Comparison of ENCODE assay signal across 12 cellular contexts in the genomic region with DNA sequence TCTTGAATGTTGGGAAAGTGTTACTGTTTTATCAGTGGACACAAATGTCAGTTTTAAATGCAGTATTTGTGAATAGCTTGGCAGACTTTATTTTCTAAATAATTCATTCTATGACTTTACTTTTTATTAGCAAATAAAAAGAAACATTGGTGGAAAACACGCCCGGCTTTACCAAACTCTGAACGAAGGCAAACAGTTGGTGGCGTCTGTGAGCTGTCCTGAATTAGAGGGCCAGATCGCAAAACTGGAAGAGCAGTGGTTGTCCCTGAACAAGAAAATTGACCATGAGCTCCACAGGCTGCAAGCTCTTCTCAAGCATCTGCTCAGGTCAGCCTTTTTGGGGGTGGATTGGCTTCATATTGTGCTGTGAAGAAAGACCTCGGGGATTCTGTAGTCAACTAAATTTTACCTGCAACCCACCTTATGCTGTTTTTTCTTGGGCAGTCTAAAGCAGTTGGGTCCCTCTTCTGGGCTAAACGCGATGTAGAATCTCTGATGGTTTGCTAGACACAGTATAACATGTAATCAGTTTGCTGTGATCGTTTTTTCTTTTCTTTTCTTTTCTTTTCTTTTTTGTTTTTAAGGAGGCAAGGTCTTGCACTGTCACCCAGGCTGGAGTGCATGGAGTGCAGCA.
DNase-seq lines count a peak whose midpoint lies in the region; ATAC-seq and TF ChIP-seq lines count a peak whose summit lies in the region.
"Had no signal": no experiment of that assay in that cellular context is flagged by ENCODE, and none has a peak within 500 bp of the region (broad histone marks: within the 10 kb centered on the region; RNA-seq: fewer than 3 reads in every experiment).

No MANE protein-coding gene starts in this region.

- intact Hi-C loops in ascending aorta (cut with DNase I): no loop called here

- H3K27ac ChIP-seq in foreskin keratinocyte (no peak overlapping the region), ascending aorta (no peak overlapping the region)

- no peak overlapping the region for H3K4me3 Mint-ChIP-seq in T-helper 17 cell

- peaks cover 9% of the 10 kb centered on the region for H3K36me3 Mint-ChIP-seq in T-helper 17 cell (ENCODE audit: low read depth)

- no peak overlapping the region for H3K4me3 ChIP-seq in AG09309 (ENCODE audit: control insufficient read depth, low read depth, low read length)
- H3K4me3 ChIP-seq in ascending aorta: no peak overlapping the region

- peaks cover 59 to 93% of the 10 kb centered on the region in 2 donors for H3K36me3 ChIP-seq in ascending aorta

- TF ChIP-seq CTCF in AG09309 (IDR thresholded peaks at IDR 0.05; ENCODE audit: control insufficient read depth, insufficient read depth, low read depth, low read length, missing control alignments) (peak; percentile 53), GM12873 (IDR thresholded peaks at IDR 0.05; ENCODE audit: insufficient read depth, low read depth, low read length, missing control alignments) (peak; percentile 31), foreskin keratinocyte (conservative IDR thresholded peaks at IDR 0.05) (peak; percentile 23), ascending aorta (IDR thresholded peaks at IDR 0.05) (no peak)

- DNase-seq in AG09309 (ENCODE audit: low read depth) (no peak), T-helper 17 cell (no peak), foreskin keratinocyte (no peak), ascending aorta (ENCODE audit: low spot score in 2 of 2) (no peak)
- DNase-seq in stimulated activated CD4-positive, alpha-beta T cell treated with anti-CD3 and anti-CD28 coated beads, Interleukin-4, amount 100 ng/mL, for 1 hour: no peak
- DNase-seq in activated CD4-positive, alpha-beta T cell treated with anti-CD3 and anti-CD28 coated beads for 48 hours: no peak
- DNase-seq: NCI-H1092; stimulated activated naive CD4-positive, alpha-beta T cell treated with Interleukin-2 at 50 U/mL for 16 hours had no signal

- H3K4me1 ChIP-seq in foreskin keratinocyte (no peaks in the 10 kb centered on the region), ascending aorta (no peaks in the 10 kb centered on the region)

- no peaks in the 10 kb centered on the region for H3K27me3 ChIP-seq in foreskin keratinocyte
- no peaks in the 10 kb centered on the region for H3K27me3 ChIP-seq in ascending aorta

- H3K9me3 ChIP-seq in T-helper 17 cell (ENCODE audit: control insufficient read depth, low read length, poor library complexity, severe bottlenecking) (no peaks in the 10 kb centered on the region), ascending aorta (no peaks in the 10 kb centered on the region)

- peak overlapping the region; percentile 76 for H3K27ac Mint-ChIP-seq in T-helper 17 cell

- ATAC-seq in T-helper 17 cell (no peak), foreskin keratinocyte (no peak), GM21528 (IDR thresholded peaks at IDR 0.05; ENCODE audit: low FRiP score, unreplicated experiment) (no peak)
- ATAC-seq: left lobe of liver, Right ventricle myocardium inferior had no signal

- H3K27me3 Mint-ChIP-seq in T-helper 17 cell: no peaks in the 10 kb centered on the region

- peaks cover 2% of the 10 kb centered on the region for H3K4me1 Mint-ChIP-seq in T-helper 17 cell

Comparison
In these comparisons a context has a peak if more than half of its experiments do, and no peak if none do; other contexts are left out.
1. CTCF ChIP-seq: peak in AG09309 (single experiment), GM12873 (single experiment) and foreskin keratinocyte (single experiment); none in ascending aorta (0 of 3).